17 cellular contexts compared by ENCODE assay signal in genomic region chr5:82353522-82353921, GRCh38.
"Had no signal": no experiment of that assay in that cellular context is flagged by ENCODE, and none has a peak within 500 bp of the region (broad histone marks: within the 10 kb centered on the region; RNA-seq: fewer than 3 reads in every experiment).

No MANE protein-coding gene starts in this region.

- DNase-seq: cortex of kidney; dorsolateral prefrontal cortex; effector CD8-positive, alpha-beta T cell; heart left ventricle; hippocampal formation; left colon; nephron progenitor cell; sigmoid colon; stimulated activated CD4-positive, alpha-beta T cell treated with anti-CD3 and anti-CD28 coated beads, Interleukin-12 subunit alpha, Interleukin-12 subunit beta, amount 100 ng/mL, for 4 hours; stimulated activated naive CD4-positive, alpha-beta T cell treated with Interleukin-2 at 50 U/mL for 16 hours; thyroid gland; uterus had no signal

- FAIRE-seq: frontal cortex had no signal

- H3K27ac ChIP-seq: dorsolateral prefrontal cortex, parathyroid adenoma, sigmoid colon, suprapubic skin, thyroid gland had no signal

- H2AFZ ChIP-seq: parathyroid adenoma had no signal

- H3K9me3 Mint-ChIP-seq: nephron progenitor cell had no signal

- H3K27me3 ChIP-seq: dorsolateral prefrontal cortex, heart left ventricle, sigmoid colon, suprapubic skin, thyroid gland, upper lobe of left lung, uterus had no signal

- H3K4me3 ChIP-seq: dorsolateral prefrontal cortex, heart left ventricle, sigmoid colon, skin epidermis, suprapubic skin, thyroid gland, upper lobe of left lung, uterus had no signal

- H3K27ac Mint-ChIP-seq: nephron progenitor cell had no signal

- H3K9ac ChIP-seq: parathyroid adenoma had no signal

- H3K79me2 ChIP-seq: parathyroid adenoma had no signal

- H3K36me3 ChIP-seq: heart left ventricle, sigmoid colon, suprapubic skin, thyroid gland, upper lobe of left lung, uterus had no signal

- H3K9me3 ChIP-seq: heart left ventricle, sigmoid colon, suprapubic skin, thyroid gland, upper lobe of left lung, uterus had no signal

- H3K4me3 Mint-ChIP-seq: nephron progenitor cell had no signal

- ATAC-seq: heart left ventricle, left colon had no signal

- H3K4me1 ChIP-seq: parathyroid adenoma had no signal
